In genomic region chr19:29672933-29673336, GRCh38 we compare ENCODE assay signal across 8 cellular contexts. TPM values are rescaled to one million over a fixed set of nuclear protein-coding genes. Genes with fewer than 3 reads are reported as not detected.
DNase-seq lines count a peak whose midpoint lies in the region; ATAC-seq lines count a peak whose summit lies in the region.

No MANE protein-coding gene starts in this region.

- H3K4me3 ChIP-seq in HAP-1 = no peak overlapping the region
- no peak overlapping the region for H3K4me3 ChIP-seq in aorta (ENCODE audit: low read length in 2 of 2)
- no peak overlapping the region for H3K4me3 ChIP-seq in H7 (ENCODE audit: insufficient read depth, low read depth, low read length)

- H3K27me3 ChIP-seq in HAP-1 (ENCODE audit: low read depth) = no peaks in the 10 kb centered on the region
- H3K27me3 ChIP-seq in aorta (ENCODE audit: control insufficient read depth in 1 of 2, insufficient read depth in 2 of 2, low read length in 1 of 2) = no peaks in the 10 kb centered on the region
- H3K27me3 ChIP-seq in H7 (ENCODE audit: control insufficient read depth, insufficient read depth, low read length) = no peaks in the 10 kb centered on the region

- no peaks in the 10 kb centered on the region for H3K4me1 ChIP-seq in HAP-1
- no peaks in the 10 kb centered on the region for H3K4me1 ChIP-seq in aorta (ENCODE audit: control insufficient read depth in 1 of 2, insufficient read depth in 2 of 2, low read length in 2 of 2)

- H3K27ac ChIP-seq in aorta (ENCODE audit: low read depth in 1 of 2, low read length in 2 of 2) = no peak overlapping the region

- H3K36me3 Mint-ChIP-seq in T-helper 1 cell treated with Interleukin-12 subunit alpha and Interleukin-12 subunit beta and Interleukin-4 antibody, amounts not matched to agents 30 μg/mL and 1 μg/mL, for 36 hours (ENCODE audit: low read depth) = peaks cover 53% of the 10 kb centered on the region
- peaks cover 35% of the 10 kb centered on the region for H3K36me3 Mint-ChIP-seq in activated naive CD8-positive, alpha-beta T cell treated with anti-CD3 and anti-CD28 coated beads, Interleukin-2, amount 50 U/mL, for 24 hours (ENCODE audit: low read depth)

- no peaks in the 10 kb centered on the region for H3K9me3 Mint-ChIP-seq in T-helper 1 cell treated with Interleukin-12 subunit alpha and Interleukin-12 subunit beta and Interleukin-4 antibody, amounts not matched to agents 30 μg/mL and 1 μg/mL, for 36 hours
- no peaks in the 10 kb centered on the region for H3K9me3 Mint-ChIP-seq in activated naive CD8-positive, alpha-beta T cell treated with anti-CD3 and anti-CD28 coated beads, Interleukin-2, amount 50 U/mL, for 24 hours

- peak overlapping the region; percentile 78 for H3K4me3 Mint-ChIP-seq in T-helper 1 cell treated with Interleukin-12 subunit alpha and Interleukin-12 subunit beta and Interleukin-4 antibody, amounts not matched to agents 30 μg/mL and 1 μg/mL, for 36 hours
- H3K4me3 Mint-ChIP-seq in activated naive CD8-positive, alpha-beta T cell treated with anti-CD3 and anti-CD28 coated beads, Interleukin-2, amount 50 U/mL, for 24 hours = peak overlapping the region; percentile 63

- H3K27ac Mint-ChIP-seq in T-helper 1 cell treated with Interleukin-12 subunit alpha and Interleukin-12 subunit beta and Interleukin-4 antibody, amounts not matched to agents 30 μg/mL and 1 μg/mL, for 36 hours = peak overlapping the region; percentile 93
- peak overlapping the region; percentile 91 for H3K27ac Mint-ChIP-seq in activated naive CD8-positive, alpha-beta T cell treated with anti-CD3 and anti-CD28 coated beads, Interleukin-2, amount 50 U/mL, for 24 hours

- H3K27me3 Mint-ChIP-seq in T-helper 1 cell treated with Interleukin-12 subunit alpha and Interleukin-12 subunit beta and Interleukin-4 antibody, amounts not matched to agents 30 μg/mL and 1 μg/mL, for 36 hours (ENCODE audit: low read depth) = no peaks in the 10 kb centered on the region
- no peaks in the 10 kb centered on the region for H3K27me3 Mint-ChIP-seq in activated naive CD8-positive, alpha-beta T cell treated with anti-CD3 and anti-CD28 coated beads, Interleukin-2, amount 50 U/mL, for 24 hours

- DNase-seq in activated naive CD8-positive, alpha-beta T cell treated with anti-CD3 and anti-CD28 coated beads, Interleukin-2, amount 50 U/mL, for 24 hours = peak; percentile 84
- peak; percentile 70 to 84 (median 76) for DNase-seq in stimulated activated CD4-positive, alpha-beta T cell treated with anti-CD3 and anti-CD28 coated beads, TNF-alpha, amount 100 ng/mL, for 24 hours (ENCODE audit: low read depth in 3 of 3)
- DNase-seq in HAP-1 (ENCODE audit: low spot score in 2 of 2) (no peak), SHP77 treated with DMSO at 0.1 percent for 48 hours (lab: John Stamatoyannopoulos, UW) (no peak), aorta (no peak), H7 (no peak)

- intact Hi-C loops in aorta (cut with DNase I) = no loop called here

- no peaks in the 10 kb centered on the region for H3K9me3 ChIP-seq in HAP-1
- no peaks in the 10 kb centered on the region for H3K9me3 ChIP-seq in aorta (ENCODE audit: control insufficient read depth, low read length)

- H3K4me1 Mint-ChIP-seq in T-helper 1 cell treated with Interleukin-12 subunit alpha and Interleukin-12 subunit beta and Interleukin-4 antibody, amounts not matched to agents 30 μg/mL and 1 μg/mL, for 36 hours (ENCODE audit: low read depth) = peaks cover 67% of the 10 kb centered on the region
- peaks cover 86% of the 10 kb centered on the region for H3K4me1 Mint-ChIP-seq in activated naive CD8-positive, alpha-beta T cell treated with anti-CD3 and anti-CD28 coated beads, Interleukin-2, amount 50 U/mL, for 24 hours

- 91% methylated on average over 11 of the region's 11 CpGs for WGBS in aorta, 2 donors

- ATAC-seq in GM18909 (IDR thresholded peaks at IDR 0.05; ENCODE audit: poor library complexity, unreplicated experiment) (peak; percentile 48), aorta (ENCODE audit: low FRiP score) (no peak)
- ATAC-seq in activated naive CD8-positive, alpha-beta T cell treated with anti-CD3 and anti-CD28 coated beads, Interleukin-2, amount 50 U/mL, for 24 hours = peak; percentile 77

- in situ Hi-C loops in HAP-1 (cut with MboI; ENCODE audit: low sequenced_read_pairs) = no loop called here

- H3K36me3 ChIP-seq in HAP-1 (replicated peaks) (peaks cover 6% of the 10 kb centered on the region; the same call in 1 of the 2 replicates), aorta (ENCODE audit: control insufficient read depth in 1 of 2, insufficient read depth in 2 of 2, low read length in 1 of 2) (peaks cover 0 to 16% of the 10 kb centered on the region in 2 donors), H7 (replicated peaks; ENCODE audit: control insufficient read depth, insufficient read depth, low read length) (peaks cover 7% of the 10 kb centered on the region)

RNA-seq across cellular contexts. Expression of gene PLEKHF1, which starts 7.7 kb away (rescaled TPM):
- total RNA-seq in aorta = 10 to 100 TPM; 10.8 to 17.5 TPM
- 10 to 100 TPM in 1 of 2 donors, 1 to 10 TPM in 1; 9.9 to 17.2 TPM for polyA plus RNA-seq in aorta
- 12.9 and 19.4 TPM in 2 replicates for total RNA-seq in H7 (2014; rRNA removed; shearing (Covaris generic))

RNA-seq across cellular contexts. Expression of gene C19orf12, which starts 42.1 kb away (rescaled TPM):
- 10 to 100 TPM; 26.4 to 32.8 TPM for total RNA-seq in aorta
- 10 to 100 TPM; 14.3 to 19.5 TPM for polyA plus RNA-seq in aorta
- total RNA-seq in H7 (2014; rRNA removed; shearing (Covaris generic)) = 24.0 and 24.1 TPM in 2 replicates

Comparison
In these comparisons a context has a peak if more than half of its experiments do, and no peak if none do; other contexts are left out.
1. DNase-seq: peak in activated naive CD8-positive, alpha-beta T cell treated with anti-CD3 and anti-CD28 coated beads, Interleukin-2, amount 50 U/mL, for 24 hours (single experiment) and stimulated activated CD4-positive, alpha-beta T cell treated with anti-CD3 and anti-CD28 coated beads, TNF-alpha, amount 100 ng/mL, for 24 hours (3 of 3); none in HAP-1 (0 of 2), SHP77 treated with DMSO at 0.1 percent for 48 hours (single experiment), aorta (0 of 2) and H7 (single experiment).